Comparison of ENCODE assay signal across 20 cellular contexts in the genomic region with DNA sequence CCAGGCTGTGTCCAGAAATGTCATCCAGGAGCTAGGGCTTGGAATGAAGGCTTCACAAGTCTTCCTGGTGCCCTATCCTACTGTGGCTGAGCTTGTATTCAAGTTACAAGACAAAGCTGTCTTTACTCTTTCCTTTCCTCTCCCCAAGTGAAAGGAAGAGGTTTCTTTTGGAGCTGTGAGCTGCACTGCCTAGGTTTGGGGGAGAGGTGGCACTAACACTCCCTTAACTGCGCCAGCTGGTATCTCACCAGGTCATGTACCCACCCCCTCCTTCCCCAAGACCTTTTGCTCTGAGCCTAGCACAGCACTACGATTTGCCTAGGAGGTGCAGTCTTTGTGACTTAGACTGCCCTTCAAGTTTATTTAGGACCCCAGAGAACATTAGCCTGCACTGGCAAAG.
DNase-seq lines count a peak whose midpoint lies in the region; TF ChIP-seq lines count a peak whose summit lies in the region.
"Had no signal": no experiment of that assay in that cellular context is flagged by ENCODE, and none has a peak within 500 bp of the region (broad histone marks: within the 10 kb centered on the region; RNA-seq: fewer than 3 reads in every experiment).

No MANE protein-coding gene starts in this region.

- H3K56ac ChIP-seq in H9 (ENCODE audit: insufficient read length, low read depth, low read length) = no peak overlapping the region

- intact Hi-C loops in sigmoid colon (cut with DNase I) = no loop called here

- H3K18ac ChIP-seq in H9 (ENCODE audit: insufficient read length, low read depth, low read length) = no peak overlapping the region

- no peaks in the 10 kb centered on the region for H4K20me1 ChIP-seq in H9 (ENCODE audit: control insufficient read depth, insufficient read depth, insufficient read length)
- no peaks in the 10 kb centered on the region for H4K20me1 ChIP-seq in neural progenitor cell (ENCODE audit: low read depth)

- H3K27ac Mint-ChIP-seq in H9 = peak overlapping the region; percentile 82 to 90 (median 86); a peak in 2 of 7 replicates
- H3K27ac Mint-ChIP-seq in neural progenitor cell = no peak overlapping the region
- H3K27ac Mint-ChIP-seq: CD8-positive, alpha-beta T cell; T-helper 1 cell treated with Interleukin-12 subunit alpha and Interleukin-12 subunit beta and Interleukin-4 antibody, amounts not matched to agents 30 μg/mL and 1 μg/mL, for 36 hours had no signal

- H2AK5ac ChIP-seq in H9 (ENCODE audit: insufficient read length, low read length) = no peak overlapping the region

- H3T11ph ChIP-seq in H9 (ENCODE audit: low read length) = no peak overlapping the region

- no peak overlapping the region for H3K9ac ChIP-seq in H9 (ENCODE audit: extremely low read depth, insufficient read length, low read length)
- H3K9ac ChIP-seq in neural progenitor cell = no peak overlapping the region
- H3K9ac ChIP-seq: SK-N-SH had no signal

- in situ Hi-C loops in SK-MEL-5 (cut with HindIII; ENCODE audit: low pct_unique_long_range_greater_than_20kb, low sequenced_read_pairs) = no loop called here

- H3F3A ChIP-seq in neural progenitor cell (ENCODE audit: low read depth) = no peaks in the 10 kb centered on the region

- peaks cover 21 to 38% of the 10 kb centered on the region in 2 experiments for H3K4me1 Mint-ChIP-seq in H9
- peaks cover 8% of the 10 kb centered on the region for H3K4me1 Mint-ChIP-seq in neural progenitor cell

- peak; percentile 47; the same call in 2 of the 3 replicates for TF ChIP-seq CTCF in H9 (conservative IDR thresholded peaks at IDR 0.05)
- TF ChIP-seq CTCF in neural progenitor cell (IDR thresholded peaks at IDR 0.05) = peak; percentile 19
- no peak for TF ChIP-seq CTCF in sigmoid colon (IDR thresholded peaks at IDR 0.05)

- H3K4me3 ChIP-seq in neural progenitor cell = no peak overlapping the region
- H3K4me3 ChIP-seq in sigmoid colon = no peak overlapping the region
- H3K4me3 ChIP-seq: Peyer's patch had no signal

- H2BK20ac ChIP-seq in H9 (ENCODE audit: low read depth, low read length, poor library complexity, severe bottlenecking) = no peak overlapping the region

- peak; percentile 63 for DNase-seq in H9
- peak; percentile 31 for DNase-seq in SK-MEL-5 (ENCODE audit: low read depth, low spot score)
- DNase-seq in iPS DF 19.7 (ENCODE audit: low read depth, low spot score) = peak; percentile 45
- no peak for DNase-seq in neural progenitor cell (ENCODE audit: low spot score)
- DNase-seq in sigmoid colon = no peak
- no peak for DNase-seq in OCI-M1 (lab: John Stamatoyannopoulos, UW)
- DNase-seq in NCI-H2107 (lab: John Stamatoyannopoulos, UW) = no peak
- DNase-seq: C1 segment of cervical spinal cord; Caco-2; CD8-positive, alpha-beta T cell; NCI-H1092 treated with DMSO at 0.1 percent for 48 hours; NCI-H1436; NCI-H187; NCI-H524; NCI-H774; Peyer's patch; SHP77 treated with DMSO at 0.1 percent for 48 hours; SK-N-SH; SW 1271 had no signal

- H3K4me3 Mint-ChIP-seq in H9 (no peak overlapping the region), neural progenitor cell (no peak overlapping the region)
- H3K4me3 Mint-ChIP-seq: CD8-positive, alpha-beta T cell; T-helper 1 cell treated with Interleukin-12 subunit alpha and Interleukin-12 subunit beta and Interleukin-4 antibody, amounts not matched to agents 30 μg/mL and 1 μg/mL, for 36 hours had no signal

- H3K27ac ChIP-seq in H9 (ENCODE audit: insufficient read length, low read depth, low read length) (no peak overlapping the region), neural progenitor cell (no peak overlapping the region), sigmoid colon (no peak overlapping the region)
- H3K27ac ChIP-seq: Peyer's patch had no signal

- H3K36me3 Mint-ChIP-seq in H9 (ENCODE audit: insufficient read depth in 1 of 3, low read depth in 3 of 3) (peaks cover 6 to 27% (median 26%) of the 10 kb centered on the region in 3 experiments), neural progenitor cell (no peaks in the 10 kb centered on the region)
- H3K36me3 Mint-ChIP-seq: CD8-positive, alpha-beta T cell had no signal

- no peaks in the 10 kb centered on the region for H3K36me3 ChIP-seq in neural progenitor cell
- no peaks in the 10 kb centered on the region for H3K36me3 ChIP-seq in sigmoid colon
- H3K36me3 ChIP-seq: Peyer's patch had no signal

- peaks cover 0 to 3% of the 10 kb centered on the region in 2 experiments; a peak in 1 of 5 replicates for H3K9me3 Mint-ChIP-seq in H9
- H3K9me3 Mint-ChIP-seq in neural progenitor cell = peaks cover 2% of the 10 kb centered on the region

- H3K27me3 ChIP-seq in H9 (ENCODE audit: insufficient read depth, low read length) (no peaks in the 10 kb centered on the region), neural progenitor cell (no peaks in the 10 kb centered on the region), sigmoid colon (no peaks in the 10 kb centered on the region)
- H3K27me3 ChIP-seq: Peyer's patch had no signal

- no peak overlapping the region for H4K5ac ChIP-seq in H9 (ENCODE audit: insufficient read length, low read depth, low read length)

- no peak for TF ChIP-seq EP300 in sigmoid colon (IDR thresholded peaks at IDR 0.05)

- TF ChIP-seq POLR2A in sigmoid colon (IDR thresholded peaks at IDR 0.05) = no peak

- no peaks in the 10 kb centered on the region for H3K79me2 ChIP-seq in H9 (ENCODE audit: insufficient read depth, low read length)
- no peaks in the 10 kb centered on the region for H3K79me2 ChIP-seq in neural progenitor cell (ENCODE audit: low read depth)

- H2AFZ ChIP-seq in H9 (ENCODE audit: low read length) = no peak overlapping the region
- peak overlapping the region; percentile 57 for H2AFZ ChIP-seq in neural progenitor cell (replicated peaks)

- H3K4me1 ChIP-seq in H9 (ENCODE audit: insufficient read depth, low read length) (no peaks in the 10 kb centered on the region; the same call in 1 of the 2 replicates), neural progenitor cell (peaks cover 3% of the 10 kb centered on the region), sigmoid colon (no peaks in the 10 kb centered on the region)
- H3K4me1 ChIP-seq: Caco-2, Peyer's patch had no signal

- H3K4me2 ChIP-seq in H9 (ENCODE audit: insufficient read depth, insufficient read length, low read length) (no peak overlapping the region), neural progenitor cell (no peak overlapping the region)
- H3K4me2 ChIP-seq: SK-N-SH had no signal

- no peaks in the 10 kb centered on the region for H3K79me1 ChIP-seq in H9 (ENCODE audit: insufficient read depth, low read depth, low read length, poor library complexity, severe bottlenecking)

- no peak overlapping the region for H3K14ac ChIP-seq in H9 (ENCODE audit: insufficient read depth, low read length)

- no peaks in the 10 kb centered on the region for H3K23me2 ChIP-seq in H9 (ENCODE audit: insufficient read length, low read depth, low read length, poor library complexity, severe bottlenecking)

- no CpG with 5 or more reads among the region's 2 CpGs for WGBS in H9 (ENCODE audit: extremely low coverage, insufficient read length, low lambda C conversion rate)
- WGBS in sigmoid colon, 2 donors = 74 to 75% methylated on average over 2 of the region's 2 CpGs

- H2BK15ac ChIP-seq in H9 (ENCODE audit: low read depth, low read length) = no peak overlapping the region

- no peak overlapping the region for H2BK120ac ChIP-seq in H9 (ENCODE audit: low read depth, low read length, poor library complexity, severe bottlenecking)

- H3K27me3 Mint-ChIP-seq in H9 (ENCODE audit: low read depth) = no peaks in the 10 kb centered on the region
- no peaks in the 10 kb centered on the region for H3K27me3 Mint-ChIP-seq in neural progenitor cell (ENCODE audit: insufficient read depth, low read depth)

- no peak overlapping the region for H4K91ac ChIP-seq in H9 (ENCODE audit: insufficient read length, low read depth, low read length)

- H3K23ac ChIP-seq in H9 (ENCODE audit: insufficient read length, low read depth, low read length) = no peak overlapping the region

- no peak overlapping the region for H2BK12ac ChIP-seq in H9 (ENCODE audit: insufficient read length, low read depth, low read length)

- H3K9me3 ChIP-seq in H9 (ENCODE audit: control insufficient read depth, low read depth, low read length) (no peaks in the 10 kb centered on the region), neural progenitor cell (ENCODE audit: low read depth) (no peaks in the 10 kb centered on the region), sigmoid colon (no peaks in the 10 kb centered on the region)
- H3K9me3 ChIP-seq: Caco-2, SK-N-SH had no signal

- H3K4ac ChIP-seq in H9 (ENCODE audit: low read depth, low read length) = no peak overlapping the region

- no peak overlapping the region for H2BK5ac ChIP-seq in H9 (ENCODE audit: insufficient read length, low read length)

- H4K8ac ChIP-seq in H9 (replicated peaks; ENCODE audit: insufficient read length, low read depth, low read length) = no peak overlapping the region

Comparison
In these comparisons a context has a peak if more than half of its experiments do, and no peak if none do; other contexts are left out.
1. DNase-seq: peak in H9 (single experiment), SK-MEL-5 (single experiment) and iPS DF 19.7 (single experiment); none in neural progenitor cell (single experiment), sigmoid colon (single experiment), OCI-M1 (single experiment) and NCI-H2107 (single experiment).
2. CTCF ChIP-seq: peak in H9 (single experiment) and neural progenitor cell (single experiment); none in sigmoid colon (0 of 4).